Comparison of ENCODE assay signal across 17 cellular contexts in genomic region chr12:541676-542289, GRCh38.
DNase-seq lines count a peak whose midpoint lies in the region; FAIRE-seq and TF ChIP-seq lines count a peak whose summit lies in the region.
"Had no signal": no experiment of that assay in that cellular context is flagged by ENCODE, and none has a peak within 500 bp of the region (broad histone marks: within the 10 kb centered on the region; RNA-seq: fewer than 3 reads in every experiment).

No MANE protein-coding gene starts in this region.

- H3K9me3 ChIP-seq in kidney (ENCODE audit: control insufficient read depth in 1 of 2, low read length in 2 of 2): no peaks in the 10 kb centered on the region

- TF ChIP-seq CTCF in brain (conservative IDR thresholded peaks at IDR 0.05) (no peak), kidney (IDR thresholded peaks at IDR 0.05; ENCODE audit: borderline replicate concordance, extremely low read depth, insufficient read depth) (no peak), chondrocyte (IDR thresholded peaks at IDR 0.05) (no peak)

- peak overlapping the region in 4 of 5 experiments; percentile 19 to 87 (median 64) for H3K27ac Mint-ChIP-seq in brain
- no peak overlapping the region for H3K27ac Mint-ChIP-seq in chondrocyte (ENCODE audit: unreplicated experiment)
- H3K27ac Mint-ChIP-seq: activated T-helper 2 cell treated with anti-CD3 and anti-CD28 coated beads, Interferon-gamma antibody, Interleukin-2, Interleukin-4, amounts not matched to agents 10 μg/mL and 5 μg/mL and 100 μg/mL, durations not matched to agents 14 hours and 24 hours and 36 hours; T-helper 17 cell had no signal

- FAIRE-seq in HTR-8/SVneo (lab: Jason Lieb, UNC): peak; percentile 36
- FAIRE-seq in kidney (lab: Jason Lieb, UNC): no peak
- FAIRE-seq: G401.6, islet of Langerhans had no signal

- no peaks in the 10 kb centered on the region for H3K36me3 Mint-ChIP-seq in brain
- H3K36me3 Mint-ChIP-seq in chondrocyte (ENCODE audit: low read depth): no peaks in the 10 kb centered on the region

- no peaks in the 10 kb centered on the region for H3K27me3 Mint-ChIP-seq in brain
- H3K27me3 Mint-ChIP-seq in chondrocyte (ENCODE audit: low read depth): peaks cover 13% of the 10 kb centered on the region
- H3K27me3 Mint-ChIP-seq: central memory CD8-positive, alpha-beta T cell had no signal

- peak; percentile 79 for DNase-seq in HTR-8/SVneo (ENCODE audit: insufficient read length, low spot score)
- DNase-seq in kidney: peak; percentile 64
- no peak for DNase-seq in activated T-cell treated with anti-CD3 and anti-CD28 coated beads, Interleukin-2, amount 50 U/mL, for 1 hour
- DNase-seq in SHP77 (lab: John Stamatoyannopoulos, UW): no peak
- DNase-seq in chondrocyte (ENCODE audit: low spot score): no peak
- DNase-seq in stimulated activated CD4-positive, alpha-beta T cell treated with anti-CD3 and anti-CD28 coated beads, Interleukin-4, amount 100 ng/mL, for 1 hour: no peak
- DNase-seq: activated CD4-positive, alpha-beta T cell treated with anti-CD3 and anti-CD28 coated beads, Interleukin-2, amount 50 U/mL, for 4 hours; NCI-H2081; stimulated activated naive CD4-positive, alpha-beta T cell; T-helper 17 cell had no signal

- H3K4me1 ChIP-seq in kidney (ENCODE audit: control insufficient read depth in 1 of 2, insufficient read depth in 1 of 2, low read depth in 1 of 2, low read length in 2 of 2): peaks cover 0 to 5% of the 10 kb centered on the region in 2 donors

- intact Hi-C loops in kidney (cut with DNase I): no loop called here

- no peak overlapping the region for H3K27ac ChIP-seq in kidney (ENCODE audit: low read depth in 2 of 2, low read length in 2 of 2)
- H3K27ac ChIP-seq in skin epidermis: peak overlapping the region in 12 of 21 experiments; percentile 0 to 86 (median 32)
- H3K27ac ChIP-seq: C4-2B had no signal

- H3K4me3 Mint-ChIP-seq in brain (no peak overlapping the region), chondrocyte (ENCODE audit: unreplicated experiment) (no peak overlapping the region)
- H3K4me3 Mint-ChIP-seq: central memory CD8-positive, alpha-beta T cell; T-helper 17 cell had no signal

- no peak overlapping the region for H3K9ac ChIP-seq in kidney (ENCODE audit: low read length in 2 of 2)

- H3K36me3 ChIP-seq in kidney (ENCODE audit: control insufficient read depth in 1 of 2, insufficient read depth in 2 of 2, low read length in 2 of 2): no peaks in the 10 kb centered on the region

- H3K4me3 ChIP-seq in kidney (ENCODE audit: low read length in 2 of 2) (no peak overlapping the region), skin epidermis (no peak overlapping the region)

- peaks cover 31% of the 10 kb centered on the region for H3K4me1 Mint-ChIP-seq in brain
- peaks cover 21% of the 10 kb centered on the region for H3K4me1 Mint-ChIP-seq in chondrocyte (ENCODE audit: low read depth)

- H3K9me3 Mint-ChIP-seq in brain: peaks cover 0 to 4% (median 0%) of the 10 kb centered on the region in 5 experiments
- H3K9me3 Mint-ChIP-seq in chondrocyte (ENCODE audit: low read depth): no peaks in the 10 kb centered on the region
- H3K9me3 Mint-ChIP-seq: activated T-helper 2 cell treated with anti-CD3 and anti-CD28 coated beads, Interferon-gamma antibody, Interleukin-2, Interleukin-4, amounts not matched to agents 10 μg/mL and 5 μg/mL and 100 μg/mL, durations not matched to agents 14 hours and 24 hours and 36 hours; central memory CD8-positive, alpha-beta T cell had no signal

Comparison
In these comparisons a context has a peak if more than half of its experiments do, and no peak if none do; other contexts are left out.
1. DNase-seq: peak in HTR-8/SVneo (single experiment) and kidney (single experiment); none in activated T-cell treated with anti-CD3 and anti-CD28 coated beads, Interleukin-2, amount 50 U/mL, for 1 hour (single experiment), SHP77 (0 of 2), chondrocyte (single experiment) and stimulated activated CD4-positive, alpha-beta T cell treated with anti-CD3 and anti-CD28 coated beads, Interleukin-4, amount 100 ng/mL, for 1 hour (single experiment).
2. H3K27ac ChIP-seq: peak in skin epidermis (12 of 21); none in kidney (0 of 2).